18 cellular contexts compared by ENCODE assay signal in genomic region chr16:73060948-73061495, GRCh38. TPM values are rescaled to one million over a fixed set of nuclear protein-coding genes. Genes with fewer than 3 reads are reported as not detected.
DNase-seq lines count a peak whose midpoint lies in the region; ATAC-seq and TF ChIP-seq lines count a peak whose summit lies in the region.
"Had no signal": no experiment of that assay in that cellular context is flagged by ENCODE, and none has a peak within 500 bp of the region (broad histone marks: within the 10 kb centered on the region; RNA-seq: fewer than 3 reads in every experiment).

No MANE protein-coding gene starts in this region.

- H3K36me3 ChIP-seq in HEK293 (ENCODE audit: control insufficient read depth in 2 of 2, insufficient read depth in 1 of 2, low read length in 2 of 2) (no peaks in the 10 kb centered on the region), ascending aorta (no peaks in the 10 kb centered on the region), mucosa of descending colon (ENCODE audit: low read depth) (no peaks in the 10 kb centered on the region)
- no peaks in the 10 kb centered on the region for H3K36me3 ChIP-seq in CD8-positive, alpha-beta T cell (ENCODE audit: insufficient read depth, low read length)
- H3K36me3 ChIP-seq: gastroesophageal sphincter, SJSA1, thyroid gland had no signal

- H3K4me3 ChIP-seq in HEK293 (ENCODE audit: low read depth, low read length) (no peak overlapping the region), ascending aorta (peak overlapping the region; percentile 85 to 88), mucosa of descending colon (no peak overlapping the region)
- H3K4me3 ChIP-seq in CD8-positive, alpha-beta T cell (ENCODE audit: low read depth, low read length): no peak overlapping the region
- H3K4me3 ChIP-seq: body of pancreas, SJSA1, thyroid gland had no signal

- TF ChIP-seq CTCF in HEK293 (tag by site-specific recombination; IDR thresholded peaks at IDR 0.05) (no peak), ascending aorta (IDR thresholded peaks at IDR 0.05) (no peak), mucosa of descending colon (IDR thresholded peaks at IDR 0.05) (no peak)
- no peak for TF ChIP-seq CTCF in CD8-positive, alpha-beta T cell (IDR thresholded peaks at IDR 0.05)

- H3K9me3 Mint-ChIP-seq in CD8-positive, alpha-beta T cell: no peaks in the 10 kb centered on the region
- no peaks in the 10 kb centered on the region for H3K9me3 Mint-ChIP-seq in natural killer cell treated with Interleukin-12 subunit alpha and Interleukin-12 subunit beta and Interleukin-15 and Interleukin-18, amount 100 ng/mL, for 72 hours

- no peaks in the 10 kb centered on the region for H3K9me3 ChIP-seq in HEK293 (ENCODE audit: control insufficient read depth, insufficient read depth, low read depth, low read length)
- no peaks in the 10 kb centered on the region for H3K9me3 ChIP-seq in ascending aorta
- no peaks in the 10 kb centered on the region for H3K9me3 ChIP-seq in CD8-positive, alpha-beta T cell (ENCODE audit: low read length)
- H3K9me3 ChIP-seq in mucosa of descending colon: no peaks in the 10 kb centered on the region
- H3K9me3 ChIP-seq: body of pancreas, gastroesophageal sphincter, SJSA1, thyroid gland had no signal

- H3K4me1 ChIP-seq in HEK293 (ENCODE audit: control insufficient read depth, insufficient read depth, low read length) (peaks cover 24% of the 10 kb centered on the region), ascending aorta (peaks cover 0 to 18% of the 10 kb centered on the region in 2 donors), mucosa of descending colon (ENCODE audit: low read depth) (peaks cover 18% of the 10 kb centered on the region)
- H3K4me1 ChIP-seq in CD8-positive, alpha-beta T cell (ENCODE audit: insufficient read depth, low read length): no peaks in the 10 kb centered on the region

- POLR2A ChIA-PET in HEK293 (lab: Yijun Ruan, JAX): interaction anchor here (0.6 to 1.2 kb wide), 3 partner anchors 9 to 233 kb away, joined by 3 read pairs; no protein-coding TSS in a partner anchor
- POLR2A ChIA-PET in CD8-positive, alpha-beta T cell (lab: Charles Lee): no interaction called here

- DNase-seq in ascending aorta (ENCODE audit: low spot score in 2 of 2) (no peak), left lobe of liver (ENCODE audit: low spot score) (no peak), sciatic nerve (ENCODE audit: low spot score) (peak; percentile 10), NOMO-1 (lab: John Stamatoyannopoulos, UW; ENCODE audit: unreplicated experiment in 2 of 2) (no peak), mucosa of descending colon (no peak)
- DNase-seq in CD8-positive, alpha-beta T cell: no peak
- DNase-seq in natural killer cell treated with Interleukin-12 subunit alpha and Interleukin-12 subunit beta and Interleukin-15 and Interleukin-18, amount 100 ng/mL, for 72 hours (ENCODE audit: low spot score): no peak
- DNase-seq: activated effector memory CD4-positive, alpha-beta T cell treated with Interleukin-2 at 50 U/mL for 16 hours; body of pancreas; DND-41; effector CD8-positive, alpha-beta T cell; NCI-H2081 treated with DMSO at 0.1 percent for 48 hours; occipital lobe; thyroid gland had no signal

- no peak overlapping the region for H3K27ac Mint-ChIP-seq in CD8-positive, alpha-beta T cell
- no peak overlapping the region for H3K27ac Mint-ChIP-seq in natural killer cell treated with Interleukin-12 subunit alpha and Interleukin-12 subunit beta and Interleukin-15 and Interleukin-18, amount 100 ng/mL, for 72 hours
- H3K27ac Mint-ChIP-seq: B cell had no signal

- intact Hi-C loops in ascending aorta (cut with DNase I) (no loop called here), sciatic nerve (cut with DNase I) (no loop called here), mucosa of descending colon (cut with DNase I, micrococcal nuclease) (no loop called here)
- intact Hi-C loops in CD8-positive, alpha-beta T cell (cut with DNase I, micrococcal nuclease): no loop called here

- H3K4me1 Mint-ChIP-seq in CD8-positive, alpha-beta T cell (ENCODE audit: low read depth): peaks cover 20% of the 10 kb centered on the region
- H3K4me1 Mint-ChIP-seq in natural killer cell treated with Interleukin-12 subunit alpha and Interleukin-12 subunit beta and Interleukin-15 and Interleukin-18, amount 100 ng/mL, for 72 hours (ENCODE audit: low read depth in 2 of 2): peaks cover 10 to 27% of the 10 kb centered on the region in 2 donors

- H3K36me3 Mint-ChIP-seq in CD8-positive, alpha-beta T cell: no peaks in the 10 kb centered on the region
- peaks cover 6% of the 10 kb centered on the region for H3K36me3 Mint-ChIP-seq in natural killer cell treated with Interleukin-12 subunit alpha and Interleukin-12 subunit beta and Interleukin-15 and Interleukin-18, amount 100 ng/mL, for 72 hours

- H3K27me3 Mint-ChIP-seq in CD8-positive, alpha-beta T cell (ENCODE audit: low read depth): peaks cover 64% of the 10 kb centered on the region
- peaks cover 48 to 69% of the 10 kb centered on the region in 2 donors for H3K27me3 Mint-ChIP-seq in natural killer cell treated with Interleukin-12 subunit alpha and Interleukin-12 subunit beta and Interleukin-15 and Interleukin-18, amount 100 ng/mL, for 72 hours

- H3K27ac ChIP-seq in HEK293 (ENCODE audit: extremely low read depth, low read depth, low read length): no peak overlapping the region
- peak overlapping the region; percentile 98 to 99 for H3K27ac ChIP-seq in ascending aorta
- H3K27ac ChIP-seq in CD8-positive, alpha-beta T cell (ENCODE audit: low read depth, low read length): no peak overlapping the region
- H3K27ac ChIP-seq: body of pancreas, SJSA1 had no signal

- peak; percentile 18 for ATAC-seq in left lobe of liver
- ATAC-seq in sciatic nerve: no peak
- ATAC-seq in CD8-positive, alpha-beta T cell: no peak
- ATAC-seq in mucosa of descending colon: no peak
- ATAC-seq in natural killer cell treated with Interleukin-12 subunit alpha and Interleukin-12 subunit beta and Interleukin-15 and Interleukin-18, amount 100 ng/mL, for 72 hours: no peak
- ATAC-seq: body of pancreas, gastroesophageal sphincter had no signal

- CTCF ChIA-PET in HEK293 (lab: Yijun Ruan, JAX): interaction anchor here (0.6 to 1.5 kb wide), 7 partner anchors 9 to 228 kb away, joined by 3 to 8 read pairs (median 4); no protein-coding TSS in a partner anchor
- CTCF ChIA-PET in CD8-positive, alpha-beta T cell (lab: Charles Lee): no interaction called here

- no peaks in the 10 kb centered on the region for H3K27me3 ChIP-seq in ascending aorta
- peaks cover 17% of the 10 kb centered on the region for H3K27me3 ChIP-seq in CD8-positive, alpha-beta T cell (ENCODE audit: insufficient read depth, low read length)
- H3K27me3 ChIP-seq: SJSA1, thyroid gland had no signal

- H3K4me3 Mint-ChIP-seq in CD8-positive, alpha-beta T cell: no peak overlapping the region
- no peak overlapping the region for H3K4me3 Mint-ChIP-seq in natural killer cell treated with Interleukin-12 subunit alpha and Interleukin-12 subunit beta and Interleukin-15 and Interleukin-18, amount 100 ng/mL, for 72 hours
- H3K4me3 Mint-ChIP-seq: B cell had no signal

TF ChIP-seq in HEK293, 187 proteins besides CTCF, POLR2A, EP300 and RAD21:
- TF ChIP-seq ZNF785 (tag by site-specific recombination; IDR thresholded peaks at IDR 0.05) (no peak), ZNF362 (tag by site-specific recombination; IDR thresholded peaks at IDR 0.05) (0 out of 2 replicates have a peak, but pooled peaks have one; percentile 21)

RNA-seq across cellular contexts. Expression of gene ZFHX3, which starts 13.1 kb away (rescaled TPM):
- 34.8 TPM for total RNA-seq in ascending aorta
- total RNA-seq in left lobe of liver: 8.9 TPM
- 44.6 TPM for total RNA-seq in sciatic nerve
- under 1 TPM; 0.22 to 0.33 TPM for total RNA-seq in CD8-positive, alpha-beta T cell
- total RNA-seq in mucosa of descending colon: 10 to 100 TPM; 13.8 to 36.0 (median 15.5) TPM
- under 1 TPM; 0.50 to 0.78 TPM for total RNA-seq in natural killer cell treated with Interleukin-12 subunit alpha and Interleukin-12 subunit beta and Interleukin-15 and Interleukin-18, amount 100 ng/mL, for 72 hours

Comparison
In these comparisons a context has a peak if more than half of its experiments do, and no peak if none do; other contexts are left out.
1. H3K27ac ChIP-seq: peak in ascending aorta (2 of 2); none in HEK293 (single experiment) and CD8-positive, alpha-beta T cell (single experiment).
2. H3K4me3 ChIP-seq: peak in ascending aorta (2 of 2); none in HEK293 (single experiment), CD8-positive, alpha-beta T cell (single experiment) and mucosa of descending colon (single experiment).